In the genomic region with DNA sequence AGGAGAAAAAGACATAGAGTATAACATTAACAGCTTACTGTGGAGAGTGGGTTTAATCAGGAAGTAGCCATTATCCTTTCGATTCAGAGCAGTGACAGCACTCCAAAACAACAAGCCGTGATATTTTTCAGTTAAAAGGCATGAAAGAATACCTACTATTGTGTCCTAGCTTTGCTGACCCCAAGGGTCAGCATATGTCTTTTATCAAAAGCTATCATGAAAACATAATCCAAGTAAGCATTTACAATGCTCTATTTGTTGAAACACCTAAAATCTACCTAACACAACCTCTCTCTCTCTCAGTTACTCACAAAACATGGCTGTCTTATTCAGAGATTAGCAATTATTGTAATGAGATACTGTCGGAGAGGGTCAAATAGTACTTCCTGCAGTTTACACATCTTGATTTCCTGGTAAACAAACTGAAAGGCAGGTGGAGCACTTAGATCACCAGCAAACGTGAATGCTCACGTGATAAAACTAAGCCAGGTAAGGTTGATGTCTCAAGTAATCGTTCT, we compare ENCODE assay signal across 8 cellular contexts.
DNase-seq lines count a peak whose midpoint lies in the region; TF ChIP-seq lines count a peak whose summit lies in the region.

No MANE protein-coding gene starts in this region.

- H3K4me1 ChIP-seq in Loucy (ENCODE audit: insufficient read depth, low read length, poor library complexity, severe bottlenecking) = peaks cover 60% of the 10 kb centered on the region
- H3K4me1 ChIP-seq in SJCRH30 = 0 out of 2 replicates have a peak, but pooled peaks cover 8% of the 10 kb centered on the region
- H3K4me1 ChIP-seq in mesodermal cell (ENCODE audit: control insufficient read depth, insufficient read depth, low read length, poor library complexity, severe bottlenecking) = peaks cover 5% of the 10 kb centered on the region
- peaks cover 2% of the 10 kb centered on the region for H3K4me1 ChIP-seq in urinary bladder (ENCODE audit: insufficient read depth)

- peaks cover 35% of the 10 kb centered on the region for H3K79me2 ChIP-seq in Loucy (ENCODE audit: insufficient read depth, low read length)

- no peaks in the 10 kb centered on the region for H3F3A ChIP-seq in Loucy (ENCODE audit: low read depth)

- H3K9me3 ChIP-seq in Loucy (ENCODE audit: insufficient read depth, low read depth, low read length) (no peaks in the 10 kb centered on the region), SJCRH30 (replicated peaks) (no peaks in the 10 kb centered on the region), mesodermal cell (ENCODE audit: control insufficient read depth, low read length) (no peaks in the 10 kb centered on the region)

- H3K4me3 ChIP-seq in Loucy (ENCODE audit: low read length, poor library complexity, severe bottlenecking) (peak overlapping the region; percentile 82), SJCRH30 (peak overlapping the region; percentile 52), mesodermal cell (ENCODE audit: extremely low read depth, insufficient read depth, low read length, poor library complexity, severe bottlenecking) (no peak overlapping the region), urinary bladder (ENCODE audit: low read depth, low read length) (peak overlapping the region; percentile 42)

- peak overlapping the region; percentile 73 for H3K9ac ChIP-seq in Loucy (ENCODE audit: low read depth, low read length, poor library complexity, severe bottlenecking)

- H3K36me3 ChIP-seq in Loucy (ENCODE audit: insufficient read depth, low read length) (no peaks in the 10 kb centered on the region), SJCRH30 (no peaks in the 10 kb centered on the region), mesodermal cell (ENCODE audit: control insufficient read depth, insufficient read depth, low read length) (peaks cover 5% of the 10 kb centered on the region), urinary bladder (ENCODE audit: insufficient read depth) (no peaks in the 10 kb centered on the region)

- POLR2A ChIA-PET in HEK293T (lab: Yijun Ruan, JAX) = interaction anchor here (0.9 kb wide), 1 partner anchor 196 kb away, joined by 4 read pairs; a partner anchor contains a TSS

- WGBS in mesodermal cell (ENCODE audit: insufficient coverage in 2 of 2), 2 experiments = 18 to 24% methylated on average over 3 of the region's 6 CpGs
- WGBS in urinary bladder = 11% methylated on average over 6 of the region's 6 CpGs

- H2AFZ ChIP-seq in Loucy (ENCODE audit: low read length) = peak overlapping the region; percentile 93

- DNase-seq in A172 (ENCODE audit: low spot score) (peak; percentile 62), GM10266 (ENCODE audit: extremely low spot score) (peak; percentile 35), HEK293T (ENCODE audit: extremely low spot score) (peak; percentile 9), SJCRH30 (peak; percentile 1 to 51)
- peak; percentile 4 for DNase-seq in effector CD4-positive, alpha-beta T cell

- H3K27ac ChIP-seq in SJCRH30 = peak overlapping the region; percentile 57
- H3K27ac ChIP-seq in mesodermal cell (ENCODE audit: low read depth, low read length, severe bottlenecking) = peak overlapping the region; percentile 79
- peak overlapping the region; percentile 77 for H3K27ac ChIP-seq in urinary bladder (ENCODE audit: low read depth)

- H4K20me1 ChIP-seq in Loucy (ENCODE audit: insufficient read depth, low read length, poor library complexity, severe bottlenecking) = no peaks in the 10 kb centered on the region

- CTCF ChIA-PET in HEK293T (lab: Yijun Ruan, JAX) = no interaction called here

- H3K27me3 ChIP-seq in Loucy (ENCODE audit: insufficient read depth, low read length, poor library complexity, severe bottlenecking) (no peaks in the 10 kb centered on the region), SJCRH30 (no peaks in the 10 kb centered on the region)

- H3K4me2 ChIP-seq in Loucy (ENCODE audit: low read depth, low read length, poor library complexity, severe bottlenecking) = peak overlapping the region; percentile 82

- TF ChIP-seq CTCF in GM10266 (IDR thresholded peaks at IDR 0.05; ENCODE audit: control insufficient read depth, insufficient read depth, low read depth, missing control alignments) (peak; percentile 34), Loucy (conservative IDR thresholded peaks at IDR 0.05; ENCODE audit: low read length) (no peak)

- no peaks in the 10 kb centered on the region for H3K9me2 ChIP-seq in Loucy (replicated peaks; ENCODE audit: low read depth, low read length)

TF ChIP-seq in HEK293T, 16 proteins besides CTCF, POLR2A, EP300 and RAD21:
- 0 out of 2 replicates have a peak, but pooled peaks have one; percentile 8 for TF ChIP-seq ELF4 (IDR thresholded peaks at IDR 0.05)
- no peak for TF ChIP-seq NFRKB (IDR thresholded peaks at IDR 0.05)

Comparison
In these comparisons a context has a peak if more than half of its experiments do, and no peak if none do; other contexts are left out.
1. DNase-seq: peak in every context shown above with its lines; median percentile 62 in A172; 35 in GM10266; 26 in SJCRH30; 9 in HEK293T; 4 in effector CD4-positive, alpha-beta T cell.